ENCODE assay signal across 1 cellular context in the genomic region with DNA sequence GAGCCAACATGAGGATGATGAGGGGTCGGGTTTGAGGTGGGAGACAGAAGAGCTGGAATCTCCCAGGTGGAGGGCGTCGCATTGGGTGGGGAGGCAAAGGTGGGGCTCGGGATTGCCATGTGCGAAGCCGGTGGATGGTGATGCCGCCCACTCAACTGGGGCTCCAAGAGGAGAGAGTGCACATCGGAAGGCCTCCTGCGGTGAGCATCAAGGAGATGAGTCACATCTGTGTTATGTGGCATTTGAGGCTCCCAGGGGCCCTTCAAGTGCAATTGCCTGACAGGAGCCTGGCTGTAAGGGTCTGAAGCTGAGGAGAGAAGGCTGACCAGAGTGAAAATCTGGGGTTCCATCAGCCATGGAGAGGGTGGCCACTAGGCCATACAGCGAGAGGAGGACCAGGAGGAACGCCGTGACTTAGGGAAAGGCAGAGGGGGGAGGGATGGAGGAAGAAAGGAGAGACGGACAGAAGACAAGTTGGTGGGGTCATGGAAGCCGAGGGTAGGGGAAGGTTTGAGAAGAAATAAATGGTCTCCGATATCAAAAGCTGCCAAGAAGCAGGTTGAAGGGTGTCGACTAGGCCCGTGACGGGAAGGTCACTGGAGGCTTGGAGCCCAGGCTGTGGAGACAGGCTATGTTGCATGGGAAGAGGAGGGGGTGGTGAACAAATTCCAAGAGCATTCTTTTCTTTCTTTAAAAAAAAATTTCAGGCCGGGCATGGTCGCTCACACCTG.
TF ChIP-seq lines count a peak whose summit lies in the region.

No MANE protein-coding gene starts in this region.

TF ChIP-seq in K562, 482 proteins besides CTCF, POLR2A, EP300 and RAD21:
- peak; percentile 34; the same call in 1 of the 2 replicates for TF ChIP-seq JUN (IDR thresholded peaks at IDR 0.05; ENCODE audit: borderline replicate concordance, low read depth, low read length)
- no peak for TF ChIP-seq JUN (CRISPR knock-in tag; IDR thresholded peaks at IDR 0.05; ENCODE audit: borderline replicate concordance)
- TF ChIP-seq FOSL1 (tag; conservative IDR thresholded peaks at IDR 0.05), result peak; percentile 53; the same call in 1 of the 2 replicates
- TF ChIP-seq FOXA3 (CRISPR knock-in tag; conservative IDR thresholded peaks at IDR 0.05 in 1 of 2, IDR thresholded peaks at IDR 0.05 in 1 of 2), result no peak
- TF ChIP-seq HLTF (IDR thresholded peaks at IDR 0.05), result no peak
- TF ChIP-seq, protein P1, sequence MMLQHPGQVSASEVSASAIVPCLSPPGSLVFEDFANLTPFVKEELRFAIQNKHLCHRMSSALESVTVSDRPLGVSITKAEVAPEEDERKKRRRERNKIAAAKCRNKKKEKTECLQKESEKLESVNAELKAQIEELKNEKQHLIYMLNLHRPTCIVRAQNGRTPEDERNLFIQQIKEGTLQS (IDR thresholded peaks at IDR 0.05), result peak; percentile 66; the same call in 1 of the 2 replicates
- TF ChIP-seq, protein P1 (CRISPR knock-in tag; conservative IDR thresholded peaks at IDR 0.05), result no peak
- TF ChIP-seq MECOM (CRISPR knock-in tag; IDR thresholded peaks at IDR 0.05), result no peak
- TF ChIP-seq ARID1B (IDR thresholded peaks at IDR 0.05), result peak; percentile 26; the same call in 1 of the 2 replicates
- TF ChIP-seq JUND (IDR thresholded peaks at IDR 0.05; ENCODE audit: borderline replicate concordance, low read depth, low read length), result peak; percentile 75; the same call in 1 of the 2 replicates
- TF ChIP-seq JUND (tag; IDR thresholded peaks at IDR 0.05; ENCODE audit: borderline replicate concordance, low read depth, low read length), result peak; percentile 23; the same call in 1 of the 3 replicates
- no peak for TF ChIP-seq POLR2AphosphoS5 (IDR thresholded peaks at IDR 0.05; ENCODE audit: control insufficient read depth, insufficient read depth, low read depth, low read length)
- TF ChIP-seq TEAD4 (IDR thresholded peaks at IDR 0.05; ENCODE audit: low read length), result 0 out of 2 replicates have a peak, but pooled peaks have one; percentile 18
- no peak for TF ChIP-seq TEAD4 (CRISPR knock-in tag; IDR thresholded peaks at IDR 0.05; ENCODE audit: borderline replicate concordance)
- TF ChIP-seq ETV6 (IDR thresholded peaks at IDR 0.05; ENCODE audit: borderline replicate concordance in 1 of 2, low read depth in 2 of 2, low read length in 1 of 2), result no peak
- no peak for TF ChIP-seq ETV6 (CRISPR knock-in tag; IDR thresholded peaks at IDR 0.05; ENCODE audit: borderline replicate concordance)
- TF ChIP-seq SMARCE1 (IDR thresholded peaks at IDR 0.05), result 0 out of 2 replicates have a peak, but pooled peaks have one; percentile 18
- TF ChIP-seq EGR1 (conservative IDR thresholded peaks at IDR 0.05), result peak; percentile 87
- TF ChIP-seq ZSCAN32 (CRISPR knock-in tag; IDR thresholded peaks at IDR 0.05), result no peak
- no peak for TF ChIP-seq ZNF354B (CRISPR knock-in tag; IDR thresholded peaks at IDR 0.05)
- TF ChIP-seq, protein P2, sequence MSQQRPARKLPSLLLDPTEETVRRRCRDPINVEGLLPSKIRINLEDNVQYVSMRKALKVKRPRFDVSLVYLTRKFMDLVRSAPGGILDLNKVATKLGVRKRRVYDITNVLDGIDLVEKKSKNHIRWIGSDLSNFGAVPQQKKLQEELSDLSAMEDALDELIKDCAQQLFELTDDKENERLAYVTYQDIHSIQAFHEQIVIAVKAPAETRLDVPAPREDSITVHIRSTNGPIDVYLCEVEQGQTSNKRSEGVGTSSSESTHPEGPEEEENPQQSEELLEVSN (IDR thresholded peaks at IDR 0.05; ENCODE audit: borderline replicate concordance in 1 of 2, extremely low read depth in 1 of 2, insufficient read depth in 1 of 2, insufficient read length in 1 of 2, low read depth in 1 of 2, low read length in 1 of 2, poor library complexity in 1 of 2, severe bottlenecking in 1 of 2), result peak in 1 of 2 experiments; percentile 34
